ENCODE assay signal across 15 cellular contexts in genomic region chr15:34119291-34119690, GRCh38. TPM values are rescaled to one million over a fixed set of nuclear protein-coding genes. Genes with fewer than 3 reads are reported as not detected.
DNase-seq lines count a peak whose midpoint lies in the region; ATAC-seq and TF ChIP-seq lines count a peak whose summit lies in the region.
"Had no signal": no experiment of that assay in that cellular context is flagged by ENCODE, and none has a peak within 500 bp of the region (broad histone marks: within the 10 kb centered on the region; RNA-seq: fewer than 3 reads in every experiment).

No MANE protein-coding gene starts in this region.

- peak; percentile 38; the same call in 1 of the 2 replicates for ATAC-seq in HCT116
- ATAC-seq: activated T-cell treated with anti-CD3 and anti-CD28 coated beads, Interleukin-2, amount 50 U/mL, for 72 hours had no signal

- H3K4me3 ChIP-seq in HCT116 (replicated peaks in 1 of 2; ENCODE audit: low read depth in 1 of 2, low read length in 2 of 2) (no peak overlapping the region), fibroblast of mammary gland (ENCODE audit: control insufficient read depth, low read depth, low read length) (no peak overlapping the region), tibial artery (no peak overlapping the region), dorsolateral prefrontal cortex (no peak overlapping the region)
- H3K4me3 ChIP-seq: lung, PC-9, skin epidermis had no signal

- TF ChIP-seq POLR2A in HCT116 (IDR thresholded peaks at IDR 0.05; ENCODE audit: borderline replicate concordance, extremely low read depth, insufficient read depth, insufficient read length), result no peak

- H2AFZ ChIP-seq in HCT116 (ENCODE audit: low read depth, low read length, poor library complexity, severe bottlenecking), result no peak overlapping the region
- H2AFZ ChIP-seq: PC-9 had no signal

- H3K9me3 ChIP-seq in HCT116 (ENCODE audit: control insufficient read depth in 1 of 2, insufficient read depth in 1 of 2, low read depth in 1 of 2, low read length in 2 of 2) (no peaks in the 10 kb centered on the region), tibial artery (no peaks in the 10 kb centered on the region)

- H4K20me1 ChIP-seq in HCT116 (ENCODE audit: insufficient read depth), result no peaks in the 10 kb centered on the region

- no peak overlapping the region for H3K27ac ChIP-seq in HCT116 (ENCODE audit: low read depth, low read length)
- H3K27ac ChIP-seq in tibial artery, result no peak overlapping the region
- no peak overlapping the region for H3K27ac ChIP-seq in dorsolateral prefrontal cortex
- H3K27ac ChIP-seq: PC-9, skin epidermis had no signal

- no peak overlapping the region for H3K9ac ChIP-seq in HCT116 (ENCODE audit: low read length)

- TF ChIP-seq RAD21 in HCT116 (IDR thresholded peaks at IDR 0.05; ENCODE audit: low read depth), result peak; percentile 41; the same call in 1 of the 2 replicates

- POLR2A ChIA-PET in HCT116 (lab: Charles Lee), result no interaction called here

- H3K4me1 ChIP-seq in HCT116 (ENCODE audit: control insufficient read depth in 1 of 2, insufficient read depth in 2 of 2, low read length in 2 of 2), result no peaks in the 10 kb centered on the region
- H3K4me1 ChIP-seq in tibial artery, result no peaks in the 10 kb centered on the region

- RAD21 ChIA-PET in HCT116 (lab: Charles Lee; ENCODE audit: low non-redundant PET in 1 of 2, low total read pairs in 2 of 2, uncharacterized antibody in 2 of 2, unreplicated experiment in 2 of 2), result no interaction called here

- in situ Hi-C loops in ACHN (cut with HindIII; ENCODE audit: low pct_ligation_motif_present, low pct_unique_long_range_greater_than_20kb, low sequenced_read_pairs), result no loop called here

- H3K27me3 ChIP-seq in HCT116 (ENCODE audit: insufficient read depth, low read length) (no peaks in the 10 kb centered on the region), tibial artery (peaks cover 0 to 16% of the 10 kb centered on the region in 2 donors), dorsolateral prefrontal cortex (peaks cover 0 to 24% (median 0%) of the 10 kb centered on the region in 45 donors)

- H3K4me2 ChIP-seq in HCT116 (ENCODE audit: low read length), result no peak overlapping the region
- H3K4me2 ChIP-seq: PC-9 had no signal

- no TSS peak for BruUV-seq in HCT116 (replicated peaks; lab: Mats Ljungman, UMichigan)

- peak in 1 of 3 experiments; percentile 23; a peak in 1 of 6 replicates for TF ChIP-seq CTCF in HCT116 (IDR thresholded peaks at IDR 0.05 in 2 of 3, conservative IDR thresholded peaks at IDR 0.05 in 1 of 3; ENCODE audit: borderline replicate concordance in 1 of 3, insufficient read depth in 1 of 3, low read depth in 2 of 3, low read length in 2 of 3)
- TF ChIP-seq CTCF in fibroblast of mammary gland (conservative IDR thresholded peaks at IDR 0.05; ENCODE audit: control insufficient read depth, insufficient read depth, low read depth, low read length), result no peak
- TF ChIP-seq CTCF in tibial artery (IDR thresholded peaks at IDR 0.05), result no peak
- no peak for TF ChIP-seq CTCF in dorsolateral prefrontal cortex (IDR thresholded peaks at IDR 0.05 in 54 of 56, conservative IDR thresholded peaks at IDR 0.05 in 2 of 56; ENCODE audit: low read depth in 1 of 56, partially characterized antibody in 56 of 56)

- intact Hi-C loops in HCT116 (cut with micrococcal nuclease) (no loop called here), tibial artery (cut with DNase I; ENCODE audit: low total_unique reads) (no loop called here), dorsolateral prefrontal cortex (cut with DNase I) (no loop called here)

- H3K36me3 ChIP-seq in HCT116 (ENCODE audit: control insufficient read depth in 1 of 2, insufficient read depth in 2 of 2, low read length in 2 of 2) (no peaks in the 10 kb centered on the region), tibial artery (no peaks in the 10 kb centered on the region)

- DNase-seq in ACHN (peak; percentile 14), HCT116 (ENCODE audit: low read depth, low spot score) (no peak), RKO (ENCODE audit: low spot score) (peak; percentile 43), fibroblast of mammary gland (ENCODE audit: low read depth) (peak; percentile 45), occipital lobe (lab: John Stamatoyannopoulos, UW) (no peak), tibial artery (no peak), dorsolateral prefrontal cortex (no peak)
- no peak for DNase-seq in activated naive CD4-positive, alpha-beta T cell treated with anti-CD3 and anti-CD28 coated beads, Interleukin-2, amount 50 U/mL, for 16 hours
- DNase-seq: activated T-cell treated with anti-CD3 and anti-CD28 coated beads, Interleukin-2, amount 50 U/mL, for 72 hours; amygdala; DMS153; NCI-H1092; PC-9 had no signal

- no peaks in the 10 kb centered on the region for H3K9me2 ChIP-seq in HCT116 (ENCODE audit: insufficient read depth)

- no peaks in the 10 kb centered on the region for H3K79me2 ChIP-seq in HCT116 (ENCODE audit: insufficient read depth, low read length)

- CTCF ChIA-PET in HCT116 (lab: Charles Lee), result interaction anchor here (1.9 kb wide), 1 partner anchor 9 kb away, joined by 5 read pairs; no protein-coding TSS in a partner anchor

TF ChIP-seq in HCT116, 20 proteins besides CTCF, POLR2A, EP300 and RAD21:
- TF ChIP-seq FOSL1 (IDR thresholded peaks at IDR 0.05; ENCODE audit: low read depth), result no peak

RNA-seq across cellular contexts. Expression of gene PGBD4, which starts 17.4 kb away (rescaled TPM):
- total RNA-seq in HCT116 (2021; ENCODE audit: unreplicated experiment) (0.96 TPM), occipital lobe (6.2 TPM), dorsolateral prefrontal cortex (1 to 10 TPM; 2.6 to 6.9 (median 4.9) TPM)
- polyA plus RNA-seq in HCT116 (2012), result 0.35 and 0.55 TPM in 2 replicates

RNA-seq across cellular contexts. Expression of gene EMC7, which starts 17.6 kb away (rescaled TPM):
- total RNA-seq in HCT116 (2021; ENCODE audit: unreplicated experiment), result 38.7 TPM
- polyA plus RNA-seq in HCT116 (2012), result 37.5 and 49.7 TPM in 2 replicates
- 21.2 TPM for total RNA-seq in occipital lobe
- total RNA-seq in dorsolateral prefrontal cortex, result 10 to 100 TPM; 37.5 to 71.0 (median 53.4) TPM

Comparison
In these comparisons a context has a peak if more than half of its experiments do, and no peak if none do; other contexts are left out.
1. DNase-seq: peak in ACHN (single experiment), RKO (single experiment) and fibroblast of mammary gland (single experiment); none in HCT116 (single experiment), occipital lobe (single experiment), activated naive CD4-positive, alpha-beta T cell treated with anti-CD3 and anti-CD28 coated beads, Interleukin-2, amount 50 U/mL, for 16 hours (single experiment), tibial artery (0 of 2) and dorsolateral prefrontal cortex (0 of 10).